Comparison of ENCODE assay signal across 27 cellular contexts in genomic region chr11:134760307-134760706, GRCh38.
"Had no signal": no experiment of that assay in that cellular context is flagged by ENCODE, and none has a peak within 500 bp of the region (broad histone marks: within the 10 kb centered on the region; RNA-seq: fewer than 3 reads in every experiment).

No MANE protein-coding gene starts in this region.

- H3K27ac Mint-ChIP-seq: naive thymus-derived CD4-positive, alpha-beta T cell; nephron progenitor cell; stimulated activated naive B cell treated with anti-CD40 and anti-IgM and Interleukin-4, amounts not matched to agents 10 μg/mL and 1 μg/mL and 100 μg/mL, for 72 hours; stimulated activated naive CD8-positive, alpha-beta T cell treated with anti-CD3 and anti-CD28 coated beads, Interleukin-15, amount 100 ng/mL, for 72 hours had no signal

- H3K9me3 ChIP-seq: colonic mucosa, esophagus squamous epithelium, gastroesophageal sphincter, left lung, lower lobe of right lung, neutrophil, psoas muscle, sigmoid colon, testis, tibial nerve, upper lobe of right lung, vagina had no signal

- ATAC-seq: gastroesophageal sphincter; left lung; lower lobe of right lung; naive thymus-derived CD4-positive, alpha-beta T cell; psoas muscle; stimulated activated naive B cell treated with anti-CD40 and anti-IgM and Interleukin-4, amounts not matched to agents 10 μg/mL and 1 μg/mL and 100 μg/mL, for 72 hours; stimulated activated naive CD8-positive, alpha-beta T cell treated with anti-CD3 and anti-CD28 coated beads, Interleukin-15, amount 100 ng/mL, for 72 hours; upper lobe of right lung had no signal

- H3K27me3 Mint-ChIP-seq: stimulated activated naive CD8-positive, alpha-beta T cell treated with anti-CD3 and anti-CD28 coated beads, Interleukin-15, amount 100 ng/mL, for 72 hours had no signal

- H3K4me3 Mint-ChIP-seq: naive thymus-derived CD4-positive, alpha-beta T cell; nephron progenitor cell; stimulated activated naive B cell treated with anti-CD40 and anti-IgM and Interleukin-4, amounts not matched to agents 10 μg/mL and 1 μg/mL and 100 μg/mL, for 72 hours; stimulated activated naive CD8-positive, alpha-beta T cell treated with anti-CD3 and anti-CD28 coated beads, Interleukin-15, amount 100 ng/mL, for 72 hours had no signal

- H3K4me3 ChIP-seq: colonic mucosa, dorsolateral prefrontal cortex, esophagus squamous epithelium, gastroesophageal sphincter, left lung, lower lobe of right lung, psoas muscle, sigmoid colon, skin epidermis, testis, tibial nerve, upper lobe of right lung, vagina had no signal

- H3K36me3 Mint-ChIP-seq: stimulated activated naive B cell treated with anti-CD40 and anti-IgM and Interleukin-4, amounts not matched to agents 10 μg/mL and 1 μg/mL and 100 μg/mL, for 72 hours had no signal

- H3K4me1 Mint-ChIP-seq: naive thymus-derived CD4-positive, alpha-beta T cell; stimulated activated naive B cell treated with anti-CD40 and anti-IgM and Interleukin-4, amounts not matched to agents 10 μg/mL and 1 μg/mL and 100 μg/mL, for 72 hours; stimulated activated naive CD8-positive, alpha-beta T cell treated with anti-CD3 and anti-CD28 coated beads, Interleukin-15, amount 100 ng/mL, for 72 hours had no signal

- H3K9me3 Mint-ChIP-seq: nephron progenitor cell had no signal

- H3K27me3 ChIP-seq: colonic mucosa, sigmoid colon, testis, tibial nerve, upper lobe of right lung, vagina had no signal

- H3K27ac ChIP-seq: colonic mucosa, dorsolateral prefrontal cortex, epithelial cell of prostate, esophagus squamous epithelium, gastroesophageal sphincter, left lung, lower lobe of right lung, neutrophil, psoas muscle, sigmoid colon, skin epidermis, testis, tibial nerve, upper lobe of right lung, vagina had no signal

- H3K4me1 ChIP-seq: colonic mucosa, esophagus squamous epithelium, gastroesophageal sphincter, left lung, lower lobe of right lung, psoas muscle, sigmoid colon, tibial nerve, upper lobe of right lung, vagina had no signal

- FAIRE-seq: keratinocyte had no signal

- H3K36me3 ChIP-seq: colonic mucosa, esophagus squamous epithelium, gastroesophageal sphincter, left lung, lower lobe of right lung, neutrophil, sigmoid colon, tibial nerve, upper lobe of right lung, vagina had no signal

- DNase-seq: colonic mucosa; effector memory CD4-positive, alpha-beta T cell; esophagus squamous epithelium; foreskin fibroblast; glutamatergic neuron; left lung; lower lobe of right lung; mesenchymal stem cell; naive thymus-derived CD4-positive, alpha-beta T cell; nephron progenitor cell; psoas muscle; retina; sigmoid colon; stimulated activated CD4-positive, alpha-beta T cell treated with anti-CD3 and anti-CD28 coated beads, Interleukin-2, amount 100 ng/mL, for 24 hours; stimulated activated CD4-positive, alpha-beta T cell treated with anti-CD3 and anti-CD28 coated beads, Interleukin-4, amount 100 ng/mL, for 4 hours; stimulated activated naive B cell treated with anti-CD40 and anti-IgM and Interleukin-4, amounts not matched to agents 10 μg/mL and 1 μg/mL and 100 μg/mL, for 72 hours; stimulated activated naive CD8-positive, alpha-beta T cell treated with anti-CD3 and anti-CD28 coated beads, Interleukin-15, amount 100 ng/mL, for 72 hours; testis; upper lobe of right lung had no signal
